ENCODE assay signal across 14 cellular contexts in the genomic region with DNA sequence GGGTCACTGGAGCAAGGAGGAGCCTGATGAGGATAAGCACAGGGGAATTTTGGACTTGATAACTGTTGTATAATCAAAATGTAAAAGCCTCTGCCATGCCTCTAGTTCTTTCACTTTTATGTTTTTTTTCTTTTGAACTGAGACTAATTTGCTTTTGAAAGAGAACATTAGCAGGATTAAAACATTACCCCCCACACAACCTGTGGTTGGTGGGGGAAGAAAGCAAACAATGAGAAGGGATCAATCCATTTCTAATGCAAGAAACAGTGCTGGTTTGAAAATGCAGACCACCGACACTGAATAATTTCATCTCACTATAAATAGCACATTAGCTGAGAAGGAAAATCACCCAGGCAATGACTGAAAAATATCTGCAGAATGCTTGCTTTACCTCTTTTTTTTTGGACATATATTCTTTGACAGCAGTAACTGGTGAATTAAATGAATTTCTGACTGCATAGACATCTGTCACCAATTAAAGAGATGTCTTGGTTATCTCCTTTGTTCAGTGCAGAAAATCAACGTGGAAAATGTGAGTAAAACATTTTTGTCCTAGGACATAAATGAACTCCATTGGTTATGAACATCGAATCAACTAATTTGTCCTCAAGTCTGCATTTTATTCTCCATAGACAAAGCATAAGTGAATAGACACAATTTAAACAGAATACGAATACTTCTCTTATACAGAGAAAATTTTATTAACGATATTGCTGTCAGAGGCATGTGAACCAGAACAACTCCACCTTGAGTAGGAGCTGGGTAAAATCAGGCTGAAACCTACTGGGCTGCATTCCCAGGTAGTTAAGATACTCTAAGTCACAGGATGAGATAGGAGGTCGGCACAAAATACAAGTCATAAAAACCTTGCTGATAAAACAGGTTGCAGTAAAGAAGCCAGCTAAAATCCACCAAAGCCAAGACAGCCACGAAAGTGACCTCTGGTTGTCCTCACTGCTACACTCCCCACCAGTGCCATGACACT.
DNase-seq lines count a peak whose midpoint lies in the region; ATAC-seq and TF ChIP-seq lines count a peak whose summit lies in the region.
"Had no signal": no experiment of that assay in that cellular context is flagged by ENCODE, and none has a peak within 500 bp of the region (broad histone marks: within the 10 kb centered on the region; RNA-seq: fewer than 3 reads in every experiment).

No MANE protein-coding gene starts in this region.

- H3K4me1 ChIP-seq in OCI-LY3 (ENCODE audit: low read length) (peaks cover 4% of the 10 kb centered on the region), neuron (ENCODE audit: insufficient read depth, low read length) (peaks cover 46% of the 10 kb centered on the region)

- H4K20me1 ChIP-seq in OCI-LY3 (ENCODE audit: insufficient read depth, low read length) = no peaks in the 10 kb centered on the region

- H3K27ac ChIP-seq in OCI-LY3 (ENCODE audit: low read length) = no peak overlapping the region
- H3K27ac ChIP-seq: epithelial cell of prostate, SK-N-MC, stomach had no signal

- H3K36me3 ChIP-seq in OCI-LY3 (replicated peaks; ENCODE audit: low read depth, low read length) (no peaks in the 10 kb centered on the region), neuron (ENCODE audit: insufficient read depth, low read length) (no peaks in the 10 kb centered on the region)
- H3K36me3 ChIP-seq: stomach had no signal

- no peak overlapping the region for H3K9ac ChIP-seq in OCI-LY3 (ENCODE audit: low read length)

- DNase-seq in EH (ENCODE audit: low read depth) (peak; percentile 11), epithelial cell of esophagus (ENCODE audit: low read depth) (peak; percentile 34), AML-193 (lab: John Stamatoyannopoulos, UW) (no peak), kidney tubule cell (ENCODE audit: low spot score) (no peak), NCI-H2227 treated with DMSO at 0.1 percent for 48 hours (lab: John Stamatoyannopoulos, UW) (no peak)
- DNase-seq: activated CD8-positive, alpha-beta T cell treated with anti-CD3 and anti-CD28 coated beads for 36 hours; NCI-H1048; stomach had no signal

- H3K27me3 ChIP-seq in OCI-LY3 (ENCODE audit: low read depth, low read length) (no peaks in the 10 kb centered on the region), neuron (ENCODE audit: insufficient read depth, low read length) (no peaks in the 10 kb centered on the region)
- H3K27me3 ChIP-seq: stomach had no signal

- ATAC-seq in HG03378 (IDR thresholded peaks at IDR 0.05; ENCODE audit: unreplicated experiment) = no peak
- ATAC-seq: activated CD8-positive, alpha-beta T cell treated with anti-CD3 and anti-CD28 coated beads for 36 hours; left lobe of liver had no signal

- TF ChIP-seq CTCF in OCI-LY3 (IDR thresholded peaks at IDR 0.05; ENCODE audit: low read depth, low read length) (no peak), epithelial cell of esophagus (IDR thresholded peaks at IDR 0.05; ENCODE audit: insufficient read depth, low read depth, low read length, missing control alignments) (peak; percentile 8)

- no peaks in the 10 kb centered on the region for H3K79me2 ChIP-seq in OCI-LY3 (ENCODE audit: low read length)

- H3K9me3 ChIP-seq in OCI-LY3 (ENCODE audit: insufficient read depth, low read length) = no peaks in the 10 kb centered on the region
- H3K9me3 ChIP-seq in neuron (ENCODE audit: low read length) = no peaks in the 10 kb centered on the region

- no peak overlapping the region for H2AFZ ChIP-seq in OCI-LY3 (ENCODE audit: low read depth, low read length)
- peak overlapping the region; percentile 55 for H2AFZ ChIP-seq in neuron (ENCODE audit: low read depth, low read length)

- H3K4me3 ChIP-seq in OCI-LY3 (ENCODE audit: low read length) = no peak overlapping the region
- H3K4me3 ChIP-seq in epithelial cell of esophagus (ENCODE audit: low read length) = no peak overlapping the region
- H3K4me3 ChIP-seq in neuron (ENCODE audit: low read length) = no peak overlapping the region
- H3K4me3 ChIP-seq: SK-N-MC had no signal

- H3K4me2 ChIP-seq in OCI-LY3 (ENCODE audit: low read length) = peak overlapping the region; percentile 42

Comparison
In these comparisons a context has a peak if more than half of its experiments do, and no peak if none do; other contexts are left out.
1. DNase-seq: peak in EH (single experiment) and epithelial cell of esophagus (single experiment); none in AML-193 (0 of 2), kidney tubule cell (single experiment) and NCI-H2227 treated with DMSO at 0.1 percent for 48 hours (single experiment).